In the genomic region with DNA sequence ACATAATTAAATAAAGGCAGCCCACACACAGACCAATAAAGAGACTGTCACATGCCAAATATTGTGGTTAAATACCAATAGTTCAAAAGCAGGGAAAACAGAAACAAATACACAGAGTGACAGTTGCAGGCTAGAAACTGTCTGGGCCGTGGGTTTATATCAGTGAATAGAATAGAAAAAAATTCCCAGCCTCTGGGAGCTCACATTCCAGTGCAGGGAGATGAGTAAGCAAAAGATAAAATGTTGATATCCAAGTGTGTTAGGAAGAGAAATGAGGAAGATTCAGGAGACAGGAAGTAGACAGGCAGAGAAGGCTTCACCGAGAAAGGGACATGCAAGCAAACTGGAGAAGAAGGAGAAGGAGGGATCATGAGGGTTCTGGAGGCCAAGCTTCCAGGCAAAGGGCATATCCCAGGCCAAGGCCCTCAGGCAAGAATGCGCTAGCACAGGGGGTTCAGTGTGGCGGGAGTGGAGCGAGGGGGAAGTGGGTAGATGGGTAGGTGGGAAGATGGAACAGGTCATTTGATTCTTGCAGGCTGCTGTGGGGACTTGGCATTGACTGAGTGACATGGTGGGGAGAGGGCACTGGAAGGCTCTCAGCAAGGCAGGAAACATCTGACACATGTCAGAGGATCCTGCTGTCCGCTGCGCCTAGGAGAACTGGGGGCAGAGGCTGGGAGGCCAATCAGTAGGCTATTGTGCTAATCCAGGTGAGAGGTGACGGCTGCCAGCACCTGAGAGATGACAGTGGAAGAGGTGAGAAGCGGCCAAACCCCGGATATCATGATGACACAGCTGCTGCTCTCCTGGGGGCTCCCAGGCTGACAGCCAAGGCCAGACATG, we compare ENCODE assay signal across 12 cellular contexts.
DNase-seq lines count a peak whose midpoint lies in the region; ATAC-seq and TF ChIP-seq lines count a peak whose summit lies in the region.
"Had no signal": no experiment of that assay in that cellular context is flagged by ENCODE, and none has a peak within 500 bp of the region (broad histone marks: within the 10 kb centered on the region; RNA-seq: fewer than 3 reads in every experiment).

No MANE protein-coding gene starts in this region.

- H3K4me3 Mint-ChIP-seq in GM23338 (no peak overlapping the region), nephron progenitor cell (no peak overlapping the region)

- H4K20me1 ChIP-seq in GM23338 (replicated peaks; ENCODE audit: insufficient read depth) = no peaks in the 10 kb centered on the region

- peaks cover 12% of the 10 kb centered on the region for H3K27me3 Mint-ChIP-seq in GM23338 (ENCODE audit: insufficient read depth, low read depth, poor library complexity)
- H3K27me3 Mint-ChIP-seq in nephron progenitor cell (ENCODE audit: low read depth, poor library complexity) = peaks cover 19% of the 10 kb centered on the region

- DNase-seq in GM23338 (ENCODE audit: low spot score) (no peak), NCI-H748 (lab: John Stamatoyannopoulos, UW; ENCODE audit: unreplicated experiment) (peak; percentile 93), fibroblast of mammary gland (ENCODE audit: low read depth) (peak; percentile 16), renal cortical epithelial cell (ENCODE audit: low read depth) (peak; percentile 50), T1000 (lab: John Stamatoyannopoulos, UW) (no peak), epidermal melanocyte (ENCODE audit: insufficient read length, low spot score) (no peak), nephron progenitor cell (no peak)
- DNase-seq in central memory CD4-positive, alpha-beta T cell = no peak

- no peak for ATAC-seq in GM23338
- ATAC-seq: HCT116 had no signal

- H3K4me1 Mint-ChIP-seq in GM23338 (peaks cover 31% of the 10 kb centered on the region), nephron progenitor cell (peaks cover 30% of the 10 kb centered on the region)

- H3K36me3 ChIP-seq in GM23338 (ENCODE audit: insufficient read depth) = no peaks in the 10 kb centered on the region
- H3K36me3 ChIP-seq: neutrophil, upper lobe of left lung had no signal

- H3K27me3 ChIP-seq in GM23338 (ENCODE audit: insufficient read depth) = no peaks in the 10 kb centered on the region
- H3K27me3 ChIP-seq: upper lobe of left lung had no signal

- TF ChIP-seq CTCF in GM23338 (conservative IDR thresholded peaks at IDR 0.05; ENCODE audit: low read depth in 2 of 2) = no peak
- TF ChIP-seq CTCF in fibroblast of mammary gland (conservative IDR thresholded peaks at IDR 0.05; ENCODE audit: control insufficient read depth, insufficient read depth, low read depth, low read length) = no peak
- TF ChIP-seq CTCF in nephron progenitor cell (IDR thresholded peaks at IDR 0.05) = no peak

- no peaks in the 10 kb centered on the region for H3K9me3 Mint-ChIP-seq in GM23338
- no peaks in the 10 kb centered on the region for H3K9me3 Mint-ChIP-seq in nephron progenitor cell

- no peak overlapping the region for H3K4me2 ChIP-seq in GM23338

- no peak overlapping the region for H3K27ac ChIP-seq in GM23338 (ENCODE audit: low read depth)
- H3K27ac ChIP-seq: neutrophil had no signal

- no peaks in the 10 kb centered on the region for H3K36me3 Mint-ChIP-seq in GM23338 (ENCODE audit: low read depth)
- no peaks in the 10 kb centered on the region for H3K36me3 Mint-ChIP-seq in nephron progenitor cell (ENCODE audit: low read depth)

- peak overlapping the region; percentile 0; the same call in 1 of the 2 replicates for H3K27ac Mint-ChIP-seq in GM23338
- no peak overlapping the region for H3K27ac Mint-ChIP-seq in nephron progenitor cell

- H3K4me1 ChIP-seq in GM23338 (ENCODE audit: insufficient read depth) = peaks cover 9% of the 10 kb centered on the region; the same call in 1 of the 2 replicates

- H3F3A ChIP-seq in GM23338 (replicated peaks; ENCODE audit: low read depth) = no peaks in the 10 kb centered on the region

- H2AFZ ChIP-seq in GM23338 = no peak overlapping the region

- H3K9me2 ChIP-seq in GM23338 (ENCODE audit: insufficient read depth) = no peaks in the 10 kb centered on the region

- no peaks in the 10 kb centered on the region for H3K79me2 ChIP-seq in GM23338 (replicated peaks; ENCODE audit: insufficient read depth)

- H3K4me3 ChIP-seq in GM23338 (no peak overlapping the region), fibroblast of mammary gland (ENCODE audit: control insufficient read depth, low read depth, low read length) (no peak overlapping the region)
- H3K4me3 ChIP-seq: coronary artery, upper lobe of left lung had no signal

TF ChIP-seq in GM23338, 12 proteins besides CTCF, POLR2A, EP300 and RAD21 (continues in another document):
- TF ChIP-seq POLR2AphosphoS5 (IDR thresholded peaks at IDR 0.05; ENCODE audit: low read depth) (no peak), STAT1 (IDR thresholded peaks at IDR 0.05; ENCODE audit: unreplicated experiment) (no peak), JUNB (IDR thresholded peaks at IDR 0.05; ENCODE audit: unreplicated experiment) (no peak), EZH2phosphoT487 (IDR thresholded peaks at IDR 0.05; ENCODE audit: unreplicated experiment) (no peak), ZNF114 (CRISPR knock-in tag; IDR thresholded peaks at IDR 0.05) (no peak), ZNF331 (CRISPR knock-in tag; IDR thresholded peaks at IDR 0.05; ENCODE audit: low read depth) (no peak)
- TF ChIP-seq, protein P1, sequence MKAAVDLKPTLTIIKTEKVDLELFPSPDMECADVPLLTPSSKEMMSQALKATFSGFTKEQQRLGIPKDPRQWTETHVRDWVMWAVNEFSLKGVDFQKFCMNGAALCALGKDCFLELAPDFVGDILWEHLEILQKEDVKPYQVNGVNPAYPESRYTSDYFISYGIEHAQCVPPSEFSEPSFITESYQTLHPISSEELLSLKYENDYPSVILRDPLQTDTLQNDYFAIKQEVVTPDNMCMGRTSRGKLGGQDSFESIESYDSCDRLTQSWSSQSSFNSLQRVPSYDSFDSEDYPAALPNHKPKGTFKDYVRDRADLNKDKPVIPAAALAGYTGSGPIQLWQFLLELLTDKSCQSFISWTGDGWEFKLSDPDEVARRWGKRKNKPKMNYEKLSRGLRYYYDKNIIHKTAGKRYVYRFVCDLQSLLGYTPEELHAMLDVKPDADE (IDR thresholded peaks at IDR 0.05) = no peak
- TF ChIP-seq, protein P2, sequence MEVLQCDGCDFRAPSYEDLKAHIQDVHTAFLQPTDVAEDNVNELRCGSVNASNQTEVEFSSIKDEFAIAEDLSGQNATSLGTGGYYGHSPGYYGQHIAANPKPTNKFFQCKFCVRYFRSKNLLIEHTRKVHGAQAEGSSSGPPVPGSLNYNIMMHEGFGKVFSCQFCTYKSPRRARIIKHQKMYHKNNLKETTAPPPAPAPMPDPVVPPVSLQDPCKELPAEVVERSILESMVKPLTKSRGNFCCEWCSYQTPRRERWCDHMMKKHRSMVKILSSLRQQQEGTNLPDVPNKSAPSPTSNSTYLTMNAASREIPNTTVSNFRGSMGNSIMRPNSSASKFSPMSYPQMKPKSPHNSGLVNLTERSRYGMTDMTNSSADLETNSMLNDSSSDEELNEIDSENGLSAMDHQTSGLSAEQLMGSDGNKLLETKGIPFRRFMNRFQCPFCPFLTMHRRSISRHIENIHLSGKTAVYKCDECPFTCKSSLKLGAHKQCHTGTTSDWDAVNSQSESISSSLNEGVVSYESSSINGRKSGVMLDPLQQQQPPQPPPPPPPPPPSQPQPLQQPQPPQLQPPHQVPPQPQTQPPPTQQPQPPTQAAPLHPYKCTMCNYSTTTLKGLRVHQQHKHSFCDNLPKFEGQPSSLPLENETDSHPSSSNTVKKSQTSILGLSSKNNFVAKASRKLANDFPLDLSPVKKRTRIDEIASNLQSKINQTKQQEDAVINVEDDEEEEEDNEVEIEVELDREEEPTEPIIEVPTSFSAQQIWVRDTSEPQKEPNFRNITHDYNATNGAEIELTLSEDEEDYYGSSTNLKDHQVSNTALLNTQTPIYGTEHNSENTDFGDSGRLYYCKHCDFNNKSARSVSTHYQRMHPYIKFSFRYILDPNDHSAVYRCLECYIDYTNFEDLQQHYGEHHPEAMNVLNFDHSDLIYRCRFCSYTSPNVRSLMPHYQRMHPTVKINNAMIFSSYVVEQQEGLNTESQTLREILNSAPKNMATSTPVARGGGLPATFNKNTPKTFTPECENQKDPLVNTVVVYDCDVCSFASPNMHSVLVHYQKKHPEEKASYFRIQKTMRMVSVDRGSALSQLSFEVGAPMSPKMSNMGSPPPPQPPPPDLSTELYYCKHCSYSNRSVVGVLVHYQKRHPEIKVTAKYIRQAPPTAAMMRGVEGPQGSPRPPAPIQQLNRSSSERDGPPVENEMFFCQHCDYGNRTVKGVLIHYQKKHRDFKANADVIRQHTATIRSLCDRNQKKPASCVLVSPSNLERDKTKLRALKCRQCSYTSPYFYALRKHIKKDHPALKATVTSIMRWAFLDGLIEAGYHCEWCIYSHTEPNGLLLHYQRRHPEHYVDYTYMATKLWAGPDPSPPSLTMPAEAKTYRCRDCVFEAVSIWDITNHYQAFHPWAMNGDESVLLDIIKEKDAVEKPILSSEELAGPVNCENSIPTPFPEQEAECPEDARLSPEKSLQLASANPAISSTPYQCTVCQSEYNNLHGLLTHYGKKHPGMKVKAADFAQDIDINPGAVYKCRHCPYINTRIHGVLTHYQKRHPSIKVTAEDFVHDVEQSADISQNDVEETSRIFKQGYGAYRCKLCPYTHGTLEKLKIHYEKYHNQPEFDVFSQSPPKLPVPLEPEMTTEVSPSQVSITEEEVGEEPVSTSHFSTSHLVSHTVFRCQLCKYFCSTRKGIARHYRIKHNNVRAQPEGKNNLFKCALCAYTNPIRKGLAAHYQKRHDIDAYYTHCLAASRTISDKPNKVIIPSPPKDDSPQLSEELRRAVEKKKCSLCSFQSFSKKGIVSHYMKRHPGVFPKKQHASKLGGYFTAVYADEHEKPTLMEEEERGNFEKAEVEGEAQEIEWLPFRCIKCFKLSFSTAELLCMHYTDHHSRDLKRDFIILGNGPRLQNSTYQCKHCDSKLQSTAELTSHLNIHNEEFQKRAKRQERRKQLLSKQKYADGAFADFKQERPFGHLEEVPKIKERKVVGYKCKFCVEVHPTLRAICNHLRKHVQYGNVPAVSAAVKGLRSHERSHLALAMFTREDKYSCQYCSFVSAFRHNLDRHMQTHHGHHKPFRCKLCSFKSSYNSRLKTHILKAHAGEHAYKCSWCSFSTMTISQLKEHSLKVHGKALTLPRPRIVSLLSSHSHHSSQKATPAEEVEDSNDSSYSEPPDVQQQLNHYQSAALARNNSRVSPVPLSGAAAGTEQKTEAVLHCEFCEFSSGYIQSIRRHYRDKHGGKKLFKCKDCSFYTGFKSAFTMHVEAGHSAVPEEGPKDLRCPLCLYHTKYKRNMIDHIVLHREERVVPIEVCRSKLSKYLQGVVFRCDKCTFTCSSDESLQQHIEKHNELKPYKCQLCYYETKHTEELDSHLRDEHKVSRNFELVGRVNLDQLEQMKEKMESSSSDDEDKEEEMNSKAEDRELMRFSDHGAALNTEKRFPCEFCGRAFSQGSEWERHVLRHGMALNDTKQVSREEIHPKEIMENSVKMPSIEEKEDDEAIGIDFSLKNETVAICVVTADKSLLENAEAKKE (CRISPR knock-in tag; IDR thresholded peaks at IDR 0.05) = no peak

Comparison
In these comparisons a context has a peak if more than half of its experiments do, and no peak if none do; other contexts are left out.
1. DNase-seq: peak in NCI-H748 (single experiment), fibroblast of mammary gland (single experiment) and renal cortical epithelial cell (single experiment); none in GM23338 (single experiment), T1000 (single experiment), epidermal melanocyte (single experiment), nephron progenitor cell (single experiment) and central memory CD4-positive, alpha-beta T cell (single experiment).